2 cellular contexts compared by ENCODE assay signal in genomic region chr9:72599874-72600534, GRCh38.
TF ChIP-seq lines count a peak whose summit lies in the region.

No MANE protein-coding gene starts in this region.

TF ChIP-seq in IMR-90, 13 proteins besides CTCF, POLR2A, EP300 and RAD21:
- TF ChIP-seq NFE2L2 (IDR thresholded peaks at IDR 0.05; ENCODE audit: low read depth, low read length) (no peak), MAFK (IDR thresholded peaks at IDR 0.05; ENCODE audit: low read depth, low read length) (peak; percentile 84)

TF ChIP-seq in K562, 482 proteins besides CTCF, POLR2A, EP300 and RAD21:
- TF ChIP-seq SAFB2 (IDR thresholded peaks at IDR 0.05; ENCODE audit: borderline replicate concordance, low read depth, low read length, severe bottlenecking) (no peak), ZNF75A (CRISPR knock-in tag; IDR thresholded peaks at IDR 0.05) (no peak), RERE (CRISPR knock-in tag; IDR thresholded peaks at IDR 0.05; ENCODE audit: borderline replicate concordance) (no peak), C11orf30 (IDR thresholded peaks at IDR 0.05; ENCODE audit: low read depth) (peak; percentile 75), MAFF (IDR thresholded peaks at IDR 0.05; ENCODE audit: low read length) (peak; percentile 59), MAFK (IDR thresholded peaks at IDR 0.05; ENCODE audit: low read length) (peak; percentile 39; the same call in 1 of the 2 replicates), EZH2 (IDR thresholded peaks at IDR 0.05; ENCODE audit: borderline replicate concordance, low read depth, low read length) (no peak), MECOM (CRISPR knock-in tag; IDR thresholded peaks at IDR 0.05) (no peak), E4F1 (CRISPR knock-in tag; IDR thresholded peaks at IDR 0.05; ENCODE audit: borderline replicate concordance) (no peak), CHD2 (IDR thresholded peaks at IDR 0.05; ENCODE audit: low read depth, low read length) (no peak), POLR3A (IDR thresholded peaks at IDR 0.05; ENCODE audit: borderline replicate concordance, extremely low read depth, insufficient read depth, insufficient read length) (no peak), RUNX1 (IDR thresholded peaks at IDR 0.05; ENCODE audit: low read depth) (no peak), USF1 (CRISPR knock-in tag; IDR thresholded peaks at IDR 0.05) (no peak), CBFB (CRISPR knock-in tag; IDR thresholded peaks at IDR 0.05) (no peak), COPS2 (conservative IDR thresholded peaks at IDR 0.05) (no peak), BCLAF1 (IDR thresholded peaks at IDR 0.05; ENCODE audit: borderline replicate concordance in 1 of 2, control insufficient read depth in 1 of 2, low read depth in 2 of 2, low read length in 1 of 2) (no peak), MAFG (tag; conservative IDR thresholded peaks at IDR 0.05) (peak; percentile 48; the same call in 1 of the 2 replicates), NR2F6 (CRISPR knock-in tag; IDR thresholded peaks at IDR 0.05) (no peak), SREBF2 (CRISPR knock-in tag; IDR thresholded peaks at IDR 0.05) (no peak), XRCC4 (IDR thresholded peaks at IDR 0.05; ENCODE audit: extremely low read depth, insufficient read depth, insufficient read length) (no peak), BHLHE40 (IDR thresholded peaks at IDR 0.05; ENCODE audit: low read length) (no peak), ZNF316 (IDR thresholded peaks at IDR 0.05) (peak; percentile 84)
- TF ChIP-seq, protein P1, sequence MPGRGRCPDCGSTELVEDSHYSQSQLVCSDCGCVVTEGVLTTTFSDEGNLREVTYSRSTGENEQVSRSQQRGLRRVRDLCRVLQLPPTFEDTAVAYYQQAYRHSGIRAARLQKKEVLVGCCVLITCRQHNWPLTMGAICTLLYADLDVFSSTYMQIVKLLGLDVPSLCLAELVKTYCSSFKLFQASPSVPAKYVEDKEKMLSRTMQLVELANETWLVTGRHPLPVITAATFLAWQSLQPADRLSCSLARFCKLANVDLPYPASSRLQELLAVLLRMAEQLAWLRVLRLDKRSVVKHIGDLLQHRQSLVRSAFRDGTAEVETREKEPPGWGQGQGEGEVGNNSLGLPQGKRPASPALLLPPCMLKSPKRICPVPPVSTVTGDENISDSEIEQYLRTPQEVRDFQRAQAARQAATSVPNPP (IDR thresholded peaks at IDR 0.05; ENCODE audit: borderline replicate concordance, insufficient read depth, insufficient read length) = no peak
- TF ChIP-seq, protein P2, sequence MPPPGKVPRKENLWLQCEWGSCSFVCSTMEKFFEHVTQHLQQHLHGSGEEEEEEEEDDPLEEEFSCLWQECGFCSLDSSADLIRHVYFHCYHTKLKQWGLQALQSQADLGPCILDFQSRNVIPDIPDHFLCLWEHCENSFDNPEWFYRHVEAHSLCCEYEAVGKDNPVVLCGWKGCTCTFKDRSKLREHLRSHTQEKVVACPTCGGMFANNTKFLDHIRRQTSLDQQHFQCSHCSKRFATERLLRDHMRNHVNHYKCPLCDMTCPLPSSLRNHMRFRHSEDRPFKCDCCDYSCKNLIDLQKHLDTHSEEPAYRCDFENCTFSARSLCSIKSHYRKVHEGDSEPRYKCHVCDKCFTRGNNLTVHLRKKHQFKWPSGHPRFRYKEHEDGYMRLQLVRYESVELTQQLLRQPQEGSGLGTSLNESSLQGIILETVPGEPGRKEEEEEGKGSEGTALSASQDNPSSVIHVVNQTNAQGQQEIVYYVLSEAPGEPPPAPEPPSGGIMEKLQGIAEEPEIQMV (tag; conservative IDR thresholded peaks at IDR 0.05; ENCODE audit: low read depth) = no peak
